Comparison of ENCODE assay signal across 14 cellular contexts in the genomic region with DNA sequence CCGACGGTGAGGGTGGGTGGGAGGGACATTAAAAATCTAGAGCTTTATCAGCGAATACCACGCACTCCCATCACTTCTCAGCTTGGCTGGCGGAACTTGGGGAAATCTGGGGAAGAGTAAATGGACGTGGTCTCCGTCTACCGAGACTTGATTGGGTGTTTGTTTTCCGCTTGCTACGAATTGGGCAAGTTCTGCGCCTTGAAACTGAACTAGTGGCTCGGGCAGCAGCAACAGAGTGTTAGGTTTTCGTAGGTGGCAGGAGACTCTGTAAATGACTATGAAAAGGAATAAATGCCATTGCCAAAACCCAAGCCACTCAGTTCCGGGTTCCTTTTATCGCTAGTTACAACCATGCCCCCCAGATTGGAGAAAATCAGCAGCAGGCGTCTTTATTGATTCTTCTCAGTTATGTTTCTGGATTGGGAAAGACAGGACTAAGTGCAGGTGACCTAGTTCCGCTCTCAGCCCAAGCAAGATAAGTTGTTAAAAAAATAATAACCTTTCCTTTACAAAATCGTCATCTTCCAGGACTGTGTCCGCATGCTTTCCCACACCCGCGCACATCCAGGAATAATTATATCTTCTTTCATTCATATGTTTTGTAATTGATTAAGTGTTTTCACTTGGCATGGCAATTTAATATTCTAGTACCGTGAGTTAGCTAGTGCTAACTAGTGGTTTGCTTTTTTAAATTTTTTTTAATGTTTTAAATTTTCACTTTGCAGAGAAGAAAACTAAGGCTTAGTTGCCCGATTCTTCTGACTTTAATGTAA. TPM values are rescaled to one million over a fixed set of nuclear protein-coding genes. Genes with fewer than 3 reads are reported as not detected.
DNase-seq lines count a peak whose midpoint lies in the region; ATAC-seq, FAIRE-seq and TF ChIP-seq lines count a peak whose summit lies in the region.
"Had no signal": no experiment of that assay in that cellular context is flagged by ENCODE, and none has a peak within 500 bp of the region (broad histone marks: within the 10 kb centered on the region; RNA-seq: fewer than 3 reads in every experiment).

No MANE protein-coding gene starts in this region.

- peaks cover 2% of the 10 kb centered on the region for H3K36me3 Mint-ChIP-seq in IgD-negative memory B cell

- H3K4me1 ChIP-seq in H1 (replicated peaks in 1 of 4; ENCODE audit: control insufficient read depth in 3 of 4, insufficient read depth in 4 of 4, low read length in 3 of 4) (peaks cover 13 to 37% (median 20%) of the 10 kb centered on the region in 4 experiments), neuronal stem cell (ENCODE audit: control insufficient read depth in 2 of 2, insufficient read depth in 1 of 2, low read depth in 1 of 2, low read length in 2 of 2) (peaks cover 11 to 32% of the 10 kb centered on the region in 2 donors)

- H3K27ac ChIP-seq in H1 (ENCODE audit: low read depth, low read length) (no peak overlapping the region), neuronal stem cell (replicated peaks; ENCODE audit: low read length) (no peak overlapping the region)
- H3K27ac ChIP-seq: A549, psoas muscle, upper lobe of left lung had no signal

- H3K14ac ChIP-seq in H1 (ENCODE audit: insufficient read length) (no peak overlapping the region), neuronal stem cell (ENCODE audit: low read length) (no peak overlapping the region)

- peak overlapping the region in 3 of 4 donors; percentile 28 to 88 (median 39) for H3K4me3 Mint-ChIP-seq in IgD-negative memory B cell

- H3K56ac ChIP-seq in H1 (replicated peaks; ENCODE audit: insufficient read length, low read depth, low read length): no peak overlapping the region

- H3K9me3 Mint-ChIP-seq in IgD-negative memory B cell: peaks cover 0 to 6% (median 0%) of the 10 kb centered on the region in 3 donors

- H3K79me2 ChIP-seq in H1 (ENCODE audit: control insufficient read depth in 1 of 2, insufficient read depth in 2 of 2, low read length in 2 of 2): no peaks in the 10 kb centered on the region

- H2BK15ac ChIP-seq in H1 (ENCODE audit: low read length) (no peak overlapping the region), neuronal stem cell (ENCODE audit: low read length) (no peak overlapping the region)

- no peak overlapping the region for H2BK120ac ChIP-seq in H1 (replicated peaks; ENCODE audit: low read depth, low read length)
- no peak overlapping the region for H2BK120ac ChIP-seq in neuronal stem cell (ENCODE audit: low read depth, low read length)

- TF ChIP-seq EP300 in H1 (IDR thresholded peaks at IDR 0.05; ENCODE audit: borderline replicate concordance in 1 of 2, low read depth in 2 of 2, low read length in 2 of 2): no peak

- H3K79me1 ChIP-seq in H1 (ENCODE audit: low read depth, low read length) (no peaks in the 10 kb centered on the region), neuronal stem cell (ENCODE audit: low read depth, low read length) (no peaks in the 10 kb centered on the region)

- H3K27me3 ChIP-seq in H1 (replicated peaks in 1 of 4; ENCODE audit: control insufficient read depth in 3 of 4, extremely low read depth in 1 of 4, insufficient read depth in 3 of 4, low read length in 3 of 4): peaks cover 69 to 79% (median 76%) of the 10 kb centered on the region in 4 experiments
- H3K27me3 ChIP-seq in neuronal stem cell (ENCODE audit: control insufficient read depth in 3 of 3, insufficient read depth in 3 of 3, low read depth in 1 of 3, low read length in 3 of 3): peaks cover 32 to 93% (median 72%) of the 10 kb centered on the region in 3 experiments

- H2BK12ac ChIP-seq in H1 (ENCODE audit: low read depth, low read length) (0 out of 2 replicates have a peak overlapping the region, but pooled peaks have one; percentile 92), neuronal stem cell (ENCODE audit: low read length) (no peak overlapping the region)

- peak overlapping the region; percentile 77 to 97 (median 91) for H3K27ac Mint-ChIP-seq in IgD-negative memory B cell

- 10% methylated on average over 23 of the region's 23 CpGs; no CpG with 5 or more reads in 1 of the 2 experiments for WGBS in H1 (ENCODE audit: extremely low coverage in 1 of 2, insufficient coverage in 1 of 2, insufficient read length in 1 of 2, insufficient replicate concordance in 2 of 2, low coverage in 1 of 2, low lambda C conversion rate in 2 of 2, missing lambda C conversion rate in 1 of 2), 2 experiments
- no CpG with 5 or more reads among the region's 23 CpGs for WGBS in neuronal stem cell (ENCODE audit: extremely low coverage in 2 of 2, insufficient read length in 2 of 2, insufficient replicate concordance in 1 of 2), 2 donors

- peaks cover 28 to 47% (median 42%) of the 10 kb centered on the region in 3 donors for H3K4me1 Mint-ChIP-seq in IgD-negative memory B cell

- H3K4me2 ChIP-seq in H1 (ENCODE audit: insufficient read depth in 1 of 2, low read depth in 2 of 2, low read length in 2 of 2) (peak overlapping the region; percentile 68 to 81), neuronal stem cell (ENCODE audit: insufficient read depth, low read length, poor library complexity, severe bottlenecking) (no peak overlapping the region)
- H3K4me2 ChIP-seq: A549 had no signal

- H3K23ac ChIP-seq in H1 (ENCODE audit: insufficient read length) (no peak overlapping the region), neuronal stem cell (ENCODE audit: low read depth, low read length, poor library complexity) (no peak overlapping the region)

- H3K9me3 ChIP-seq in H1 (ENCODE audit: insufficient read depth in 2 of 2, low read depth in 1 of 2, low read length in 1 of 2): no peaks in the 10 kb centered on the region
- peaks cover 0 to 2% of the 10 kb centered on the region in 2 donors for H3K9me3 ChIP-seq in neuronal stem cell (replicated peaks in 1 of 2; ENCODE audit: control insufficient read depth in 2 of 2, insufficient read depth in 1 of 2, low read depth in 1 of 2, low read length in 2 of 2)
- H3K9me3 ChIP-seq: A549, psoas muscle, upper lobe of left lung had no signal

- H2AK5ac ChIP-seq in H1 (ENCODE audit: low read depth, low read length): no peak overlapping the region
- H2AK5ac ChIP-seq in neuronal stem cell (ENCODE audit: low read depth, low read length): no peak overlapping the region

- no peak overlapping the region for H4K5ac ChIP-seq in H1 (ENCODE audit: insufficient read length, low read depth, low read length)

- FAIRE-seq in H1 (lab: Jason Lieb, UNC): no peak
- FAIRE-seq: A549 had no signal

- peaks cover 3 to 4% of the 10 kb centered on the region in 2 experiments for H4K20me1 ChIP-seq in H1 (replicated peaks in 1 of 2; ENCODE audit: control insufficient read depth in 1 of 2, insufficient read depth in 2 of 2, low read length in 2 of 2)

- no peak overlapping the region for H4K8ac ChIP-seq in H1 (ENCODE audit: extremely low read depth, insufficient read depth, low read length)
- no peak overlapping the region for H4K8ac ChIP-seq in neuronal stem cell (ENCODE audit: low read depth, low read length)

- no peak overlapping the region for H3K9ac ChIP-seq in H1 (replicated peaks in 1 of 4; ENCODE audit: extremely low read depth in 1 of 4, low read depth in 3 of 4, low read length in 3 of 4)
- no peak overlapping the region for H3K9ac ChIP-seq in neuronal stem cell (ENCODE audit: low read depth, low read length, poor library complexity)

- CTCF ChIA-PET in H1 (lab: Charles Lee; ENCODE audit: partially characterized antibody): interaction anchor here (0.9 to 2.3 kb wide), 9 partner anchors 9 to 769 kb away, joined by 3 to 11 read pairs (median 4); a partner anchor contains a TSS

- H4K91ac ChIP-seq in H1 (replicated peaks; ENCODE audit: insufficient read length, low read length): no peak overlapping the region
- H4K91ac ChIP-seq in neuronal stem cell (ENCODE audit: low read depth, low read length, poor library complexity): no peak overlapping the region

- no peak overlapping the region for H2BK20ac ChIP-seq in H1 (ENCODE audit: low read length)

- no peak for ATAC-seq in GM18861 (IDR thresholded peaks at IDR 0.05; ENCODE audit: unreplicated experiment)
- ATAC-seq in GM21723 (IDR thresholded peaks at IDR 0.05; ENCODE audit: unreplicated experiment): no peak
- ATAC-seq: A549, psoas muscle had no signal

- peak; percentile 34 for DNase-seq in activated CD4-positive, alpha-beta T cell treated with anti-CD3 and anti-CD28 coated beads for 48 hours
- DNase-seq in activated CD4-positive, alpha-beta T cell treated with anti-CD3 and anti-CD28 coated beads, Interleukin-2, amount 50 U/mL, for 1 hour: no peak
- DNase-seq in H1 (ENCODE audit: low read depth in 1 of 2, low spot score in 2 of 2): no peak
- DNase-seq in neuronal stem cell (ENCODE audit: low spot score): peak; percentile 26
- DNase-seq in NCI-H187 (lab: John Stamatoyannopoulos, UW): no peak
- DNase-seq: effector CD4-positive, alpha-beta T cell; foreskin fibroblast; midbrain; psoas muscle had no signal

- peaks cover 59% of the 10 kb centered on the region for H3K27me3 Mint-ChIP-seq in IgD-negative memory B cell

- H3K4me3 ChIP-seq in H1 (ENCODE audit: extremely low read depth in 1 of 4, insufficient read depth in 2 of 4, low read depth in 3 of 4, low read length in 4 of 4): peak overlapping the region; percentile 29 to 55 (median 34); a peak in 6 of 8 replicates
- H3K4me3 ChIP-seq in neuronal stem cell (ENCODE audit: low read length in 2 of 2): no peak overlapping the region
- H3K4me3 ChIP-seq: A549, psoas muscle, upper lobe of left lung had no signal

- TF ChIP-seq POLR2A in H1 (IDR thresholded peaks at IDR 0.05; ENCODE audit: control extremely low read depth in 1 of 2, low read depth in 2 of 2, low read length in 2 of 2): no peak

- peaks cover 5% of the 10 kb centered on the region for H3K23me2 ChIP-seq in H1 (ENCODE audit: low read depth, low read length)

- H2BK5ac ChIP-seq in H1 (ENCODE audit: low read depth, low read length): no peak overlapping the region
- H2BK5ac ChIP-seq in neuronal stem cell (ENCODE audit: low read length): no peak overlapping the region

- H3K36me3 ChIP-seq in H1 (ENCODE audit: control insufficient read depth in 2 of 4, insufficient read depth in 4 of 4, low read length in 3 of 4) (peaks cover 0 to 2% (median 0%) of the 10 kb centered on the region in 4 experiments; a peak in 1 of 8 replicates), neuronal stem cell (replicated peaks in 1 of 2; ENCODE audit: control insufficient read depth in 2 of 2, insufficient read depth in 2 of 2, low read length in 2 of 2) (no peaks in the 10 kb centered on the region)
- H3K36me3 ChIP-seq: upper lobe of left lung had no signal

- TF ChIP-seq RAD21 in H1 (IDR thresholded peaks at IDR 0.05 in 1 of 2, conservative IDR thresholded peaks at IDR 0.05 in 1 of 2; ENCODE audit: low read depth in 2 of 2, low read length in 2 of 2): no peak

- H2AFZ ChIP-seq in H1 (ENCODE audit: low read length): no peak overlapping the region
- no peak overlapping the region for H2AFZ ChIP-seq in neuronal stem cell (ENCODE audit: low read length)

- H3K18ac ChIP-seq in H1 (ENCODE audit: extremely low read depth, low read length) (no peak overlapping the region), neuronal stem cell (ENCODE audit: low read length) (no peak overlapping the region)

- H3K4ac ChIP-seq in H1 (replicated peaks; ENCODE audit: insufficient read length, low read depth, low read length): no peak overlapping the region
- H3K4ac ChIP-seq in neuronal stem cell (ENCODE audit: low read length): no peak overlapping the region

- POLR2A ChIA-PET in H1 (lab: Charles Lee; ENCODE audit: partially characterized antibody): interaction anchor here (1.0 to 1.4 kb wide), 4 partner anchors 9 to 18 kb away, joined by 3 to 4 read pairs (median 4); a partner anchor contains a TSS

- TF ChIP-seq CTCF in H1 (IDR thresholded peaks at IDR 0.05; ENCODE audit: control extremely low read depth in 1 of 3, insufficient read depth in 1 of 3, low read depth in 1 of 3, low read length in 3 of 3): no peak

RNA-seq across cellular contexts. Expression of a gene that starts 3.4 kb away (rescaled TPM):
- polyA plus RNA-seq in IgD-negative memory B cell (not detected), H1 (2011; rRNA removed) (not detected in 2 replicates)
- not detected in 2 replicates for total RNA-seq in H1 (2021; fragmentation: NEBNext Ultra II Directional; extraction: Animal tissue kit (Norgen Biotek cat#: 25700))
- not detected for polyA plus RNA-seq in H1 (2011; cell fraction: cytosol; rRNA removed)
- not detected for polyA plus RNA-seq in H1 (2011; cell fraction: nucleus; rRNA removed)
- polyA plus RNA-seq in H1 (2012, experiment 1 of 2): not detected in 4 replicates
- not detected for polyA plus RNA-seq in H1 (2012, experiment 2 of 2)
- polyA plus RNA-seq in H1 (2013, experiment 1 of 2): under 0.01 TPM
- polyA plus RNA-seq in H1 (2013, experiment 2 of 2): 0.02 TPM
- not detected in 2 replicates for polyA minus RNA-seq in H1 (2011; rRNA and poly(A)+ RNA removed)
- polyA minus RNA-seq in H1 (2011; cell fraction: cytosol; rRNA and poly(A)+ RNA removed): not detected
- not detected for polyA minus RNA-seq in H1 (2011; cell fraction: nucleus; rRNA and poly(A)+ RNA removed)
- polyA plus RNA-seq in neuronal stem cell (2013, experiment 1 of 2): 0.06 TPM
- polyA plus RNA-seq in neuronal stem cell (2013, experiment 2 of 2): 0.03 TPM

RNA-seq across cellular contexts. Expression of a gene that starts 18.1 kb away (rescaled TPM):
- polyA plus RNA-seq in IgD-negative memory B cell (not detected), H1 (2011; rRNA removed) (1.3 and 1.8 TPM in 2 replicates)
- total RNA-seq in H1 (2021; fragmentation: NEBNext Ultra II Directional; extraction: Animal tissue kit (Norgen Biotek cat#: 25700)): 0.56 and 0.80 TPM in 2 replicates
- 1.2 TPM for polyA plus RNA-seq in H1 (2011; cell fraction: cytosol; rRNA removed)
- 0.91 TPM for polyA plus RNA-seq in H1 (2011; cell fraction: nucleus; rRNA removed)
- polyA plus RNA-seq in H1 (2012, experiment 1 of 2): 0.92 to 1.1 TPM (median 0.95 TPM) in 3 of 4 replicates, not detected in the other
- polyA plus RNA-seq in H1 (2012, experiment 2 of 2): 2.7 TPM
- polyA plus RNA-seq in H1 (2013, experiment 1 of 2): 1.8 TPM
- polyA plus RNA-seq in H1 (2013, experiment 2 of 2): 1.4 TPM
- polyA minus RNA-seq in H1 (2011; rRNA and poly(A)+ RNA removed): 0.63 TPM in 1 of 2 replicates, not detected in the other
- polyA minus RNA-seq in H1 (2011; cell fraction: cytosol; rRNA and poly(A)+ RNA removed): not detected
- polyA minus RNA-seq in H1 (2011; cell fraction: nucleus; rRNA and poly(A)+ RNA removed): not detected
- polyA plus RNA-seq in neuronal stem cell (2013, experiment 1 of 2): 2.5 TPM
- polyA plus RNA-seq in neuronal stem cell (2013, experiment 2 of 2): 3.7 TPM

Comparison
In these comparisons a context has a peak if more than half of its experiments do, and no peak if none do; other contexts are left out.
1. DNase-seq: peak in activated CD4-positive, alpha-beta T cell treated with anti-CD3 and anti-CD28 coated beads for 48 hours (single experiment) and neuronal stem cell (single experiment); none in activated CD4-positive, alpha-beta T cell treated with anti-CD3 and anti-CD28 coated beads, Interleukin-2, amount 50 U/mL, for 1 hour (single experiment), H1 (0 of 2) and NCI-H187 (0 of 2).
2. H3K4me3 ChIP-seq: peak in H1 (4 of 4); none in neuronal stem cell (0 of 2).